Comparison of ENCODE assay signal across 8 cellular contexts in genomic region chr14:24146978-24147760, GRCh38. TPM values are rescaled to one million over a fixed set of nuclear protein-coding genes. Genes with fewer than 3 reads are reported as not detected.
DNase-seq lines count a peak whose midpoint lies in the region; ATAC-seq and TF ChIP-seq lines count a peak whose summit lies in the region.

Gene RNF31, plus strand, starts transcription at chr14:24147498. Its CDS starts 201 bp downstream, at chr14:24147699.

- peaks cover 73% of the 10 kb centered on the region for H3K36me3 Mint-ChIP-seq in activated CD4-positive, alpha-beta T cell treated with anti-CD3 and anti-CD28 coated beads for 36 hours (ENCODE audit: low read depth)

- peak; percentile 86 for ATAC-seq in HG03442 (IDR thresholded peaks at IDR 0.05; ENCODE audit: unreplicated experiment)
- peak; percentile 89 for ATAC-seq in activated CD4-positive, alpha-beta T cell treated with anti-CD3 and anti-CD28 coated beads for 36 hours

- H3K27me3 ChIP-seq in layer of hippocampus (ENCODE audit: control insufficient read depth, insufficient read depth, low read length) = no peaks in the 10 kb centered on the region

- TF ChIP-seq CTCF in choroid plexus epithelial cell (conservative IDR thresholded peaks at IDR 0.05; ENCODE audit: low read depth, low read length) = no peak

- CTCF ChIA-PET in activated CD4-positive, alpha-beta T cell treated with anti-CD3 and anti-CD28 coated beads for 36 hours (lab: Charles Lee) = interaction anchor here (0.6 to 3.6 kb wide), 19 partner anchors 9 to 193 kb away, joined by 3 to 43 read pairs (median 4); partner anchors contain the start of genes CIDEB, DCAF11, IPO4 and IRF9

- DNase-seq in Ammon's horn (ENCODE audit: low spot score) (peak; percentile 100), GM19238 (ENCODE audit: insufficient read length, low spot score) (peak; percentile 98), NCI-H524 (lab: John Stamatoyannopoulos, UW) (peak; percentile 99 to 100), choroid plexus epithelial cell (ENCODE audit: low read depth) (peak; percentile 99)
- peak; percentile 99 for DNase-seq in activated CD4-positive, alpha-beta T cell treated with anti-CD3 and anti-CD28 coated beads for 36 hours
- peak; percentile 93 to 95 for DNase-seq in stimulated activated CD4-positive, alpha-beta T cell treated with anti-CD3 and anti-CD28 coated beads, Interleukin-1b, Interleukin-23, amount 100 ng/mL, for 4 hours (ENCODE audit: low read depth in 2 of 2)

- intact Hi-C loops in activated CD4-positive, alpha-beta T cell treated with anti-CD3 and anti-CD28 coated beads for 36 hours (cut with DNase I, micrococcal nuclease) = loop anchor here (1.0 to 10.0 kb wide), 18 partner anchors 11 to 1112 kb away; partner anchors contain the start of genes CHMP4A (in 2 of the 2), DCAF11 (in 2 of the 2), IPO4 (in 2 of the 2) and IRF9 (in 2 of the 2)

- peak within 1 kb of the TSS; percentile 87 for H3K4me3 ChIP-seq in choroid plexus epithelial cell (ENCODE audit: low read depth, low read length)

- H3K4me3 Mint-ChIP-seq in activated CD4-positive, alpha-beta T cell treated with anti-CD3 and anti-CD28 coated beads for 36 hours = peak within 1 kb of the TSS; percentile 94

- H3K27ac ChIP-seq in layer of hippocampus (ENCODE audit: low read depth, low read length) = peak within 1 kb of the TSS; percentile 92

- no peaks in the 10 kb centered on the region for H3K27me3 Mint-ChIP-seq in activated CD4-positive, alpha-beta T cell treated with anti-CD3 and anti-CD28 coated beads for 36 hours

- POLR2A ChIA-PET in activated CD4-positive, alpha-beta T cell treated with anti-CD3 and anti-CD28 coated beads for 36 hours (lab: Charles Lee) = interaction anchor here (0.5 to 4.1 kb wide), 12 partner anchors 9 to 858 kb away, joined by 3 to 36 read pairs (median 5); partner anchors contain the start of genes DCAF11, IRF9, NRL and PABPN1

- H3K9me3 Mint-ChIP-seq in activated CD4-positive, alpha-beta T cell treated with anti-CD3 and anti-CD28 coated beads for 36 hours (ENCODE audit: low read depth) = no peaks in the 10 kb centered on the region

- H3K27ac Mint-ChIP-seq in activated CD4-positive, alpha-beta T cell treated with anti-CD3 and anti-CD28 coated beads for 36 hours = peak within 1 kb of the TSS; percentile 97

- peaks cover 57% of the 10 kb centered on the region for H3K4me1 Mint-ChIP-seq in activated CD4-positive, alpha-beta T cell treated with anti-CD3 and anti-CD28 coated beads for 36 hours

RNA-seq across cellular contexts. Expression of gene RNF31, which starts in this region (rescaled TPM):
- 10 to 100 TPM; 73.7 to 98.4 TPM for total RNA-seq in activated CD4-positive, alpha-beta T cell treated with anti-CD3 and anti-CD28 coated beads for 36 hours

Comparison
In these comparisons a context has a peak if more than half of its experiments do, and no peak if none do; other contexts are left out.
1. Peak in every context shown above with its lines: DNase-seq, ATAC-seq, H3K4me3 ChIP-seq and H3K27ac ChIP-seq.